ENCODE assay signal across 23 cellular contexts in the genomic region with DNA sequence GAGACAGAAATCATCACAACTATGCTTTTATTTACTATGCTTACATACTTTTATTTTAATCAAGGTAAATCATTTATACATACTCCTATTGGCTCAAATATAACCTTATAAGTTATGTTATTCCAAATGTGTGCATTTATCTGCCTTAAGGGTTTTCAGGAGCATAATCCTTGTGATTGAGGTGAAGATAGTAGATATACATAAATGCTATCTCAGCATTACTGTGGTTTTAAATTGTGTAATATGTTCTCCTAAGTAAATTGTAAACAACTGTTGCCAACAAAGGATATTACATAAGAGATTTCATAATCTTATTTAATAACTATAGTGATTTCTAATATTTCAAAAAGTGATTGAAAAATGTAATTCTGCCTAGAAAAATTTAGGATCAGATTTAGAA.
"Had no signal": no experiment of that assay in that cellular context is flagged by ENCODE, and none has a peak within 500 bp of the region (broad histone marks: within the 10 kb centered on the region; RNA-seq: fewer than 3 reads in every experiment).

No MANE protein-coding gene starts in this region.

- H3K36me3 ChIP-seq: SJSA1 had no signal

- H3K4me2 ChIP-seq: SK-N-SH had no signal

- DNase-seq: KBM-7, MV-4-11, NCI-H1048, NCI-H1105, NCI-H1417, NCI-H146, NCI-H1694 treated with DMSO at 0.1 percent for 48 hours, NCI-H2029, NCI-H2081 treated with DMSO at 0.1 percent for 48 hours, NCI-H2171, NCI-H226, NCI-H446, NCI-H510A, NCI-H524 treated with DMSO at 0.1 percent for 48 hours, NCI-H69, NCI-H774, Right ventricle myocardium superior, RPMI8226, SIG-M5, SK-N-SH, SW 1271 had no signal

- H3K4me1 ChIP-seq: SJSA1 had no signal

- H3K27ac ChIP-seq: SJSA1 had no signal

- H3K9ac ChIP-seq: SK-N-SH had no signal

- FAIRE-seq: RCC 7860 had no signal

- H3K4me3 ChIP-seq: SJSA1 had no signal

- H3K27me3 ChIP-seq: SJSA1 had no signal

- H3K9me3 ChIP-seq: SJSA1, SK-N-SH had no signal
